ENCODE assay signal across 14 cellular contexts in genomic region chr1:240031009-240031408, GRCh38.
DNase-seq lines count a peak whose midpoint lies in the region; TF ChIP-seq lines count a peak whose summit lies in the region.
"Had no signal": no experiment of that assay in that cellular context is flagged by ENCODE, and none has a peak within 500 bp of the region (broad histone marks: within the 10 kb centered on the region; RNA-seq: fewer than 3 reads in every experiment).

No MANE protein-coding gene starts in this region.

- DNase-seq in A172 (ENCODE audit: low spot score): peak; percentile 98
- peak; percentile 54 for DNase-seq in HK-2 (ENCODE audit: unreplicated experiment)
- DNase-seq in amniotic stem cell (lab: John Stamatoyannopoulos, UW): peak; percentile 84
- DNase-seq in glomerular visceral epithelial cell (ENCODE audit: extremely low spot score): peak; percentile 92
- no peak for DNase-seq in NCI-H2196 (lab: John Stamatoyannopoulos, UW; ENCODE audit: unreplicated experiment)
- no peak for DNase-seq in GM13976 (ENCODE audit: low spot score)
- DNase-seq in germinal center (ENCODE audit: low spot score): no peak
- no peak for DNase-seq in SKM-1 (lab: John Stamatoyannopoulos, UW; ENCODE audit: unreplicated experiment)
- DNase-seq: activated B cell treated with CpG ODN at 0.5 μM for 24 hours; activated T-cell treated with anti-CD3 and anti-CD28 coated beads, Interleukin-2, amount 50 U/mL, for 24 hours; left lung; NCI-H2171 treated with DMSO at 0.1 percent for 48 hours; nucleus accumbens; Right ventricle myocardium superior had no signal

- no peak for TF ChIP-seq CTCF in GM13976 (IDR thresholded peaks at IDR 0.05; ENCODE audit: borderline replicate concordance, control extremely low read depth, extremely low read depth, insufficient read depth, missing control alignments)

- in situ Hi-C loops in GM13976 (cut with MboI; ENCODE audit: low sequenced_read_pairs, unreplicated experiment): no loop called here

Comparison
In these comparisons a context has a peak if more than half of its experiments do, and no peak if none do; other contexts are left out.
1. DNase-seq: peak in A172 (single experiment), HK-2 (single experiment), amniotic stem cell (single experiment) and glomerular visceral epithelial cell (single experiment); none in NCI-H2196 (single experiment), GM13976 (single experiment), germinal center (single experiment) and SKM-1 (single experiment).